In the genomic region with DNA sequence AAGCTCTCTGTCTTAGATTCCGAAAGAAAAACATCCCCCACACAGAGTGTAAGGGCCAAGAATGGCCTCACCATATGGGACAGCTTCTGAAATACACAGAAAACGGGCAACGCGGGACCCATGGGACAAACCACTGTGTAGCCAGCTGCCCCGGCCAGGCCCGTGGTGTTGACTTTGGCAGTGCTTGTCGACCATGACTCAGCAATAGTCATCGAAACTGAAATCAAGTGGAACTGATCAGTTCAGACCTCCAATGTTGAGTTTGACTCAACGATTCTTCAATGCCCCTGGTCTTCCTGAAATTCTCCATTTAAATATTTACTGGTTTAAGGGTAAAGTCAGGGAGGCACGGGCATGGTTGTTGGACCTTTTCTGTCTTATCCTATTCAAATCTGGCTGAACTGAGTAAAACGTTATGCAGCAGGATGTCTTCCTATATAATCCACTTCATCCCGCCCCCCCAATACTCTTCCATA, we compare ENCODE assay signal across 9 cellular contexts. TPM values are rescaled to one million over a fixed set of nuclear protein-coding genes. Genes with fewer than 3 reads are reported as not detected.
DNase-seq lines count a peak whose midpoint lies in the region; ATAC-seq and TF ChIP-seq lines count a peak whose summit lies in the region.
"Had no signal": no experiment of that assay in that cellular context is flagged by ENCODE, and none has a peak within 500 bp of the region (broad histone marks: within the 10 kb centered on the region; RNA-seq: fewer than 3 reads in every experiment).

No MANE protein-coding gene starts in this region.

- POLR2A ChIA-PET in activated CD4-positive, alpha-beta memory T cell treated with anti-CD3 and anti-CD28 coated beads for 36 hours (lab: Charles Lee), result no interaction called here

- H3K4me1 ChIP-seq in Peyer's patch, result peaks cover 0 to 38% (median 6%) of the 10 kb centered on the region in 4 donors

- no peak for TF ChIP-seq POLR2A in Peyer's patch (IDR thresholded peaks at IDR 0.05)

- no peaks in the 10 kb centered on the region for H3K36me3 Mint-ChIP-seq in activated CD4-positive, alpha-beta memory T cell treated with anti-CD3 and anti-CD28 coated beads for 36 hours

- H3K27me3 ChIP-seq in Peyer's patch, result no peaks in the 10 kb centered on the region

- H3K4me1 Mint-ChIP-seq in activated CD4-positive, alpha-beta memory T cell treated with anti-CD3 and anti-CD28 coated beads for 36 hours (ENCODE audit: low read depth), result no peaks in the 10 kb centered on the region

- H3K9me3 Mint-ChIP-seq in activated CD4-positive, alpha-beta memory T cell treated with anti-CD3 and anti-CD28 coated beads for 36 hours, result no peaks in the 10 kb centered on the region

- intact Hi-C loops in activated CD4-positive, alpha-beta memory T cell treated with anti-CD3 and anti-CD28 coated beads for 36 hours (cut with micrococcal nuclease), result no loop called here

- H3K36me3 ChIP-seq in Peyer's patch, result no peaks in the 10 kb centered on the region

- no peaks in the 10 kb centered on the region for H3K27me3 Mint-ChIP-seq in activated CD4-positive, alpha-beta memory T cell treated with anti-CD3 and anti-CD28 coated beads for 36 hours

- H3K4me3 ChIP-seq in Peyer's patch (no peak overlapping the region), fibroblast of pulmonary artery (replicated peaks; ENCODE audit: low read depth, low read length) (no peak overlapping the region)

- H3K27ac Mint-ChIP-seq in activated CD4-positive, alpha-beta memory T cell treated with anti-CD3 and anti-CD28 coated beads for 36 hours, result no peak overlapping the region
- H3K27ac Mint-ChIP-seq: activated CD8-positive, alpha-beta T cell treated with anti-CD3 and anti-CD28 coated beads, Interleukin-2, amount 10 ng/mL, durations not matched to agents 7 days and 5 days had no signal

- CTCF ChIA-PET in activated CD4-positive, alpha-beta memory T cell treated with anti-CD3 and anti-CD28 coated beads for 36 hours (lab: Charles Lee), result no interaction called here

- DNase-seq in EH (ENCODE audit: low read depth) (peak; percentile 89), Peyer's patch (peak in 2 of 3 donors; percentile 67 to 79), fibroblast of pulmonary artery (ENCODE audit: low read depth) (peak; percentile 91), pulmonary artery endothelial cell (ENCODE audit: low read depth, low spot score) (peak; percentile 51)
- no peak for DNase-seq in activated CD4-positive, alpha-beta memory T cell treated with anti-CD3 and anti-CD28 coated beads for 36 hours
- DNase-seq: activated CD8-positive, alpha-beta T cell treated with anti-CD3 and anti-CD28 coated beads, Interleukin-2, amount 10 ng/mL, durations not matched to agents 7 days and 5 days had no signal

- TF ChIP-seq CTCF in Peyer's patch (IDR thresholded peaks at IDR 0.05), result no peak
- no peak for TF ChIP-seq CTCF in fibroblast of pulmonary artery (IDR thresholded peaks at IDR 0.05; ENCODE audit: low read length, missing control alignments)

- no peak overlapping the region for H3K4me3 Mint-ChIP-seq in activated CD4-positive, alpha-beta memory T cell treated with anti-CD3 and anti-CD28 coated beads for 36 hours
- H3K4me3 Mint-ChIP-seq: activated CD8-positive, alpha-beta T cell treated with anti-CD3 and anti-CD28 coated beads, Interleukin-2, amount 10 ng/mL, durations not matched to agents 7 days and 5 days had no signal

- peak overlapping the region in 1 of 4 donors; percentile 22 for H3K27ac ChIP-seq in Peyer's patch

- ATAC-seq in GM19463 (IDR thresholded peaks at IDR 0.05; ENCODE audit: unreplicated experiment) (no peak), HG03354 (IDR thresholded peaks at IDR 0.05; ENCODE audit: poor library complexity, severe bottlenecking, unreplicated experiment) (no peak), GM21717 (IDR thresholded peaks at IDR 0.05; ENCODE audit: unreplicated experiment) (no peak)
- ATAC-seq: activated CD8-positive, alpha-beta T cell treated with anti-CD3 and anti-CD28 coated beads, Interleukin-2, amount 10 ng/mL, durations not matched to agents 7 days and 5 days had no signal

- no peaks in the 10 kb centered on the region for H3K9me3 ChIP-seq in Peyer's patch

RNA-seq across cellular contexts. Expression of gene ZFHX3, which starts 27.5 kb away (rescaled TPM):
- total RNA-seq in Peyer's patch (10 to 100 TPM in 3 of 4 donors, 1 to 10 TPM in 1; 6.3 to 39.6 (median 14.6) TPM), pulmonary artery endothelial cell (3.2 and 4.3 TPM in 2 replicates)
- under 1 TPM; 0.21 to 0.68 TPM for total RNA-seq in activated CD4-positive, alpha-beta memory T cell treated with anti-CD3 and anti-CD28 coated beads for 36 hours
